Comparison of ENCODE assay signal across 1 cellular context in the genomic region with DNA sequence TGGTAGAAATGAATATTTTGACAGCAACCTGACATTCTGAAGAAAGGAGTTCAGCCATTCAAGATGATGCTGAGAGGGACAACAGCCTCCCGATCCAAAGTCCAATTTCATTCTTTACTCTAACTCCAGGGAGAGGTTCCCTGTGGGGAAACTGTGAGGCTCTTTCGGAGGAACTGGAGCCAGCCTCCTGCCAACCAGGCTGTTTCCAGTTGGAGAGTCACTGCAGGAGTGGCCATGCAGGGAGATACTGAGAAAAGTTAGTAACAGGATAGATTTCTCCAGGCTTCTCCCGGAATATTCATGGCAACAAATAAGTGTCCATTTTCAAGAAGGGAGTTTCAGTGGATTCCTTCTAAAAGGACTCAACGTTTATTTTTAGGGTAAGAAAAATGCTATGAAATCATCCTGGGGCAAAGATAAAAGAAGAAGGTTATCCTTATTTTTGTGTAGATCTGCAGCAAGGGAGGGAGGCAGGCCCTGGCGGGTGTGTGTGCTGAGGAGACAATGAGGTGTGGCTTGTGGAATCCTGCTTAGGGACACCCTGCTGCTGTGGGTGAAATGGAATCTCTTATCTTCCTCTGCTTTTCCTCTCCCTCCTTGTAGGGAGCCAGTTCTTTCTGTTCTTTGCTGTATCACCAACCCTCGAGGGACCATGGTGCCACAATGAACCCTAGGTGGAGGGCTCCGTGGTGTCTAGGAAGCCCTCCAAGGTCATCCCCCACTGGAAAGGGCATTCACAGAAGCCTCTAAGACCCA.
TF ChIP-seq lines count a peak whose summit lies in the region.

No MANE protein-coding gene starts in this region.

TF ChIP-seq in GM23338, 12 proteins besides CTCF, POLR2A, EP300 and RAD21 (continued from another document):
- TF ChIP-seq, protein P1, sequence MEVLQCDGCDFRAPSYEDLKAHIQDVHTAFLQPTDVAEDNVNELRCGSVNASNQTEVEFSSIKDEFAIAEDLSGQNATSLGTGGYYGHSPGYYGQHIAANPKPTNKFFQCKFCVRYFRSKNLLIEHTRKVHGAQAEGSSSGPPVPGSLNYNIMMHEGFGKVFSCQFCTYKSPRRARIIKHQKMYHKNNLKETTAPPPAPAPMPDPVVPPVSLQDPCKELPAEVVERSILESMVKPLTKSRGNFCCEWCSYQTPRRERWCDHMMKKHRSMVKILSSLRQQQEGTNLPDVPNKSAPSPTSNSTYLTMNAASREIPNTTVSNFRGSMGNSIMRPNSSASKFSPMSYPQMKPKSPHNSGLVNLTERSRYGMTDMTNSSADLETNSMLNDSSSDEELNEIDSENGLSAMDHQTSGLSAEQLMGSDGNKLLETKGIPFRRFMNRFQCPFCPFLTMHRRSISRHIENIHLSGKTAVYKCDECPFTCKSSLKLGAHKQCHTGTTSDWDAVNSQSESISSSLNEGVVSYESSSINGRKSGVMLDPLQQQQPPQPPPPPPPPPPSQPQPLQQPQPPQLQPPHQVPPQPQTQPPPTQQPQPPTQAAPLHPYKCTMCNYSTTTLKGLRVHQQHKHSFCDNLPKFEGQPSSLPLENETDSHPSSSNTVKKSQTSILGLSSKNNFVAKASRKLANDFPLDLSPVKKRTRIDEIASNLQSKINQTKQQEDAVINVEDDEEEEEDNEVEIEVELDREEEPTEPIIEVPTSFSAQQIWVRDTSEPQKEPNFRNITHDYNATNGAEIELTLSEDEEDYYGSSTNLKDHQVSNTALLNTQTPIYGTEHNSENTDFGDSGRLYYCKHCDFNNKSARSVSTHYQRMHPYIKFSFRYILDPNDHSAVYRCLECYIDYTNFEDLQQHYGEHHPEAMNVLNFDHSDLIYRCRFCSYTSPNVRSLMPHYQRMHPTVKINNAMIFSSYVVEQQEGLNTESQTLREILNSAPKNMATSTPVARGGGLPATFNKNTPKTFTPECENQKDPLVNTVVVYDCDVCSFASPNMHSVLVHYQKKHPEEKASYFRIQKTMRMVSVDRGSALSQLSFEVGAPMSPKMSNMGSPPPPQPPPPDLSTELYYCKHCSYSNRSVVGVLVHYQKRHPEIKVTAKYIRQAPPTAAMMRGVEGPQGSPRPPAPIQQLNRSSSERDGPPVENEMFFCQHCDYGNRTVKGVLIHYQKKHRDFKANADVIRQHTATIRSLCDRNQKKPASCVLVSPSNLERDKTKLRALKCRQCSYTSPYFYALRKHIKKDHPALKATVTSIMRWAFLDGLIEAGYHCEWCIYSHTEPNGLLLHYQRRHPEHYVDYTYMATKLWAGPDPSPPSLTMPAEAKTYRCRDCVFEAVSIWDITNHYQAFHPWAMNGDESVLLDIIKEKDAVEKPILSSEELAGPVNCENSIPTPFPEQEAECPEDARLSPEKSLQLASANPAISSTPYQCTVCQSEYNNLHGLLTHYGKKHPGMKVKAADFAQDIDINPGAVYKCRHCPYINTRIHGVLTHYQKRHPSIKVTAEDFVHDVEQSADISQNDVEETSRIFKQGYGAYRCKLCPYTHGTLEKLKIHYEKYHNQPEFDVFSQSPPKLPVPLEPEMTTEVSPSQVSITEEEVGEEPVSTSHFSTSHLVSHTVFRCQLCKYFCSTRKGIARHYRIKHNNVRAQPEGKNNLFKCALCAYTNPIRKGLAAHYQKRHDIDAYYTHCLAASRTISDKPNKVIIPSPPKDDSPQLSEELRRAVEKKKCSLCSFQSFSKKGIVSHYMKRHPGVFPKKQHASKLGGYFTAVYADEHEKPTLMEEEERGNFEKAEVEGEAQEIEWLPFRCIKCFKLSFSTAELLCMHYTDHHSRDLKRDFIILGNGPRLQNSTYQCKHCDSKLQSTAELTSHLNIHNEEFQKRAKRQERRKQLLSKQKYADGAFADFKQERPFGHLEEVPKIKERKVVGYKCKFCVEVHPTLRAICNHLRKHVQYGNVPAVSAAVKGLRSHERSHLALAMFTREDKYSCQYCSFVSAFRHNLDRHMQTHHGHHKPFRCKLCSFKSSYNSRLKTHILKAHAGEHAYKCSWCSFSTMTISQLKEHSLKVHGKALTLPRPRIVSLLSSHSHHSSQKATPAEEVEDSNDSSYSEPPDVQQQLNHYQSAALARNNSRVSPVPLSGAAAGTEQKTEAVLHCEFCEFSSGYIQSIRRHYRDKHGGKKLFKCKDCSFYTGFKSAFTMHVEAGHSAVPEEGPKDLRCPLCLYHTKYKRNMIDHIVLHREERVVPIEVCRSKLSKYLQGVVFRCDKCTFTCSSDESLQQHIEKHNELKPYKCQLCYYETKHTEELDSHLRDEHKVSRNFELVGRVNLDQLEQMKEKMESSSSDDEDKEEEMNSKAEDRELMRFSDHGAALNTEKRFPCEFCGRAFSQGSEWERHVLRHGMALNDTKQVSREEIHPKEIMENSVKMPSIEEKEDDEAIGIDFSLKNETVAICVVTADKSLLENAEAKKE (CRISPR knock-in tag; IDR thresholded peaks at IDR 0.05), result no peak
- no peak for TF ChIP-seq CREB1 (CRISPR knock-in tag; IDR thresholded peaks at IDR 0.05; ENCODE audit: low read depth)
